ENCODE assay signal across 1 cellular context in genomic region chr6:141326426-141326825, GRCh38.
A peak's percentile ranks its signal among the peaks of the same experiment; 100 is the strongest.
TF ChIP-seq lines count a peak whose summit lies in the region.

No MANE protein-coding gene starts in this region.

TF ChIP-seq in HEK293, 187 proteins besides CTCF, POLR2A, EP300 and RAD21 (continued from another document and continues in another):
- TF ChIP-seq INSM2 (tag by site-specific recombination; IDR thresholded peaks at IDR 0.05) (peak; percentile 89; the same call in 1 of the 2 replicates), ZNF23 (tag by site-specific recombination; IDR thresholded peaks at IDR 0.05; ENCODE audit: borderline replicate concordance) (0 out of 2 replicates have a peak, but pooled peaks have one; percentile 35), ZNF629 (tag by site-specific recombination; IDR thresholded peaks at IDR 0.05) (peak; percentile 98), YY2 (tag by site-specific recombination; IDR thresholded peaks at IDR 0.05) (no peak), ZNF621 (tag by site-specific recombination; IDR thresholded peaks at IDR 0.05) (no peak), ELK4 (IDR thresholded peaks at IDR 0.05; ENCODE audit: borderline replicate concordance, low read depth, low read length) (no peak), ZBTB49 (tag by site-specific recombination; IDR thresholded peaks at IDR 0.05; ENCODE audit: low read depth) (no peak), GLIS1 (tag by site-specific recombination; IDR thresholded peaks at IDR 0.05) (no peak), KLF17 (tag by site-specific recombination; IDR thresholded peaks at IDR 0.05) (peak; percentile 90), HIC1 (tag by site-specific recombination; IDR thresholded peaks at IDR 0.05) (peak; percentile 92), ZNF560 (tag by site-specific recombination; IDR thresholded peaks at IDR 0.05; ENCODE audit: borderline replicate concordance) (no peak), ZNF362 (tag by site-specific recombination; IDR thresholded peaks at IDR 0.05) (peak; percentile 33; the same call in 1 of the 2 replicates), BCL6B (tag by site-specific recombination; IDR thresholded peaks at IDR 0.05) (no peak), ZBTB26 (tag by site-specific recombination; optimal IDR thresholded peaks at IDR 0.05) (no peak), ZNF654 (tag by site-specific recombination; IDR thresholded peaks at IDR 0.05; ENCODE audit: low read depth) (no peak), TSHZ1 (tag by site-specific recombination; IDR thresholded peaks at IDR 0.05; ENCODE audit: borderline replicate concordance) (peak; percentile 88), GLI2 (tag by site-specific recombination; IDR thresholded peaks at IDR 0.05; ENCODE audit: borderline replicate concordance, low read depth) (0 out of 2 replicates have a peak, but pooled peaks have one; percentile 3), ZSCAN30 (tag by site-specific recombination; IDR thresholded peaks at IDR 0.05) (no peak), ZSCAN16 (tag by site-specific recombination; IDR thresholded peaks at IDR 0.05) (no peak), ZNF335 (tag by site-specific recombination; conservative IDR thresholded peaks at IDR 0.05) (no peak), REST (tag by site-specific recombination; IDR thresholded peaks at IDR 0.05) (no peak), ZNF549 (tag by site-specific recombination; IDR thresholded peaks at IDR 0.05) (no peak), ZNF513 (tag by site-specific recombination; IDR thresholded peaks at IDR 0.05) (no peak), ZNF274 (IDR thresholded peaks at IDR 0.05; ENCODE audit: low read length) (no peak), ZNF274 (tag by site-specific recombination; IDR thresholded peaks at IDR 0.05; ENCODE audit: borderline replicate concordance) (no peak), SP3 (tag by site-specific recombination; IDR thresholded peaks at IDR 0.05) (peak; percentile 54), ZSCAN4 (tag by site-specific recombination; IDR thresholded peaks at IDR 0.05) (no peak; the same call in 1 of the 2 replicates), SCRT2 (tag by site-specific recombination; IDR thresholded peaks at IDR 0.05) (no peak), ZNF433 (tag by site-specific recombination; IDR thresholded peaks at IDR 0.05; ENCODE audit: low read depth) (no peak), ZNF624 (tag by site-specific recombination; IDR thresholded peaks at IDR 0.05) (no peak)
